Comparison of ENCODE assay signal across 19 cellular contexts in genomic region chr11:1992111-1992510, GRCh38. TPM values are rescaled to one million over a fixed set of nuclear protein-coding genes. Genes with fewer than 3 reads are reported as not detected.
"Had no signal": no experiment of that assay in that cellular context is flagged by ENCODE, and none has a peak within 500 bp of the region (broad histone marks: within the 10 kb centered on the region; RNA-seq: fewer than 3 reads in every experiment).

No MANE protein-coding gene starts in this region.

- H3K27ac Mint-ChIP-seq: activated CD8-positive, alpha-beta T cell treated with anti-CD3 and anti-CD28 coated beads for 36 hours; activated T-cell treated with anti-CD3 and anti-CD28 coated beads, Interleukin-2, amount 50 U/mL, for 72 hours; natural killer cell; stimulated activated effector memory CD8-positive, alpha-beta T cell treated with anti-CD3 and anti-CD28 coated beads, Interleukin-12 subunit alpha, Interleukin-12 subunit beta, amount 100 ng/mL, for 72 hours had no signal

- H3K9me3 ChIP-seq: breast epithelium, gastrocnemius medialis, heart left ventricle, SJSA1, thoracic aorta, upper lobe of right lung had no signal

- H3K27ac ChIP-seq: breast epithelium, gastrocnemius medialis, heart left ventricle, SJSA1, thoracic aorta, upper lobe of right lung had no signal

- H3K27me3 ChIP-seq: breast epithelium, gastrocnemius medialis, heart left ventricle, SJSA1, upper lobe of right lung had no signal

- ATAC-seq: activated CD8-positive, alpha-beta T cell treated with anti-CD3 and anti-CD28 coated beads for 36 hours; activated T-cell treated with anti-CD3 and anti-CD28 coated beads, Interleukin-2, amount 50 U/mL, for 72 hours; gastrocnemius medialis; heart left ventricle; natural killer cell; stimulated activated effector memory CD8-positive, alpha-beta T cell treated with anti-CD3 and anti-CD28 coated beads, Interleukin-12 subunit alpha, Interleukin-12 subunit beta, amount 100 ng/mL, for 72 hours; upper lobe of right lung had no signal

- H3K27me3 Mint-ChIP-seq: activated CD8-positive, alpha-beta T cell treated with anti-CD3 and anti-CD28 coated beads for 36 hours had no signal

- DNase-seq: activated CD4-positive, alpha-beta T cell treated with anti-CD3 and anti-CD28 coated beads for 4 hours; activated CD8-positive, alpha-beta T cell treated with anti-CD3 and anti-CD28 coated beads for 36 hours; activated naive CD4-positive, alpha-beta T cell treated with anti-CD3 and anti-CD28 coated beads, Interleukin-2, amount 50 U/mL, for 16 hours; activated T-cell treated with anti-CD3 and anti-CD28 coated beads, Interleukin-2, amount 50 U/mL, for 72 hours; cerebellar nuclear complex; cortex of kidney; gastrocnemius medialis; natural killer cell; retina; small intestine; stimulated activated CD4-positive, alpha-beta T cell treated with anti-CD3 and anti-CD28 coated beads, Interleukin-4, amount 100 ng/mL, for 24 hours; T-helper 2 cell had no signal

- FAIRE-seq: astrocyte, small intestine had no signal

- H3K9me3 Mint-ChIP-seq: activated CD8-positive, alpha-beta T cell treated with anti-CD3 and anti-CD28 coated beads for 36 hours; activated T-cell treated with anti-CD3 and anti-CD28 coated beads, Interleukin-2, amount 50 U/mL, for 72 hours; natural killer cell; stimulated activated effector memory CD8-positive, alpha-beta T cell treated with anti-CD3 and anti-CD28 coated beads, Interleukin-12 subunit alpha, Interleukin-12 subunit beta, amount 100 ng/mL, for 72 hours had no signal

- H3K4me3 Mint-ChIP-seq: activated CD8-positive, alpha-beta T cell treated with anti-CD3 and anti-CD28 coated beads for 36 hours; activated T-cell treated with anti-CD3 and anti-CD28 coated beads, Interleukin-2, amount 50 U/mL, for 72 hours; natural killer cell; stimulated activated effector memory CD8-positive, alpha-beta T cell treated with anti-CD3 and anti-CD28 coated beads, Interleukin-12 subunit alpha, Interleukin-12 subunit beta, amount 100 ng/mL, for 72 hours had no signal

- H3K4me3 ChIP-seq: breast epithelium, gastrocnemius medialis, heart left ventricle, SJSA1, thoracic aorta, upper lobe of right lung had no signal

- H3K36me3 ChIP-seq: breast epithelium, gastrocnemius medialis, heart left ventricle, SJSA1, thoracic aorta, upper lobe of right lung had no signal

- H3K4me1 Mint-ChIP-seq: natural killer cell; stimulated activated effector memory CD8-positive, alpha-beta T cell treated with anti-CD3 and anti-CD28 coated beads, Interleukin-12 subunit alpha, Interleukin-12 subunit beta, amount 100 ng/mL, for 72 hours had no signal

- H3K4me1 ChIP-seq: breast epithelium, gastrocnemius medialis, heart left ventricle, SJSA1, upper lobe of right lung had no signal

RNA-seq across cellular contexts. Expression of gene H19, which starts 5.5 kb away (rescaled TPM):
- total RNA-seq: activated CD8-positive, alpha-beta T cell treated with anti-CD3 and anti-CD28 coated beads for 36 hours; activated T-cell treated with anti-CD3 and anti-CD28 coated beads, Interleukin-2, amount 50 U/mL, for 72 hours; natural killer cell; SJSA1 had no signal
